ENCODE assay signal across 13 cellular contexts in genomic region chr1:64257233-64257632, GRCh38. TPM values are rescaled to one million over a fixed set of nuclear protein-coding genes. Genes with fewer than 3 reads are reported as not detected.
"Had no signal": no experiment of that assay in that cellular context is flagged by ENCODE, and none has a peak within 500 bp of the region (broad histone marks: within the 10 kb centered on the region; RNA-seq: fewer than 3 reads in every experiment).

No MANE protein-coding gene starts in this region.

RNA-seq across cellular contexts. Expression of gene UBE2U, which starts 53.8 kb away (rescaled TPM):
- total RNA-seq: activated B cell treated with CpG ODN at 0.5 μM for 24 hours; activated CD4-positive, alpha-beta memory T cell treated with anti-CD3 and anti-CD28 coated beads for 36 hours; activated CD4-positive, alpha-beta memory T cell treated with anti-CD3 and anti-CD28 coated beads, Interleukin-2, amount 10 ng/mL, durations not matched to agents 7 days and 5 days; activated CD4-positive, alpha-beta T cell treated with anti-CD3 and anti-CD28 coated beads for 36 hours; activated CD4-positive, alpha-beta T cell treated with anti-CD3 and anti-CD28 coated beads, Interleukin-2, amount 10 ng/mL, durations not matched to agents 24 days and 14 days; activated CD4-positive, alpha-beta T cell treated with anti-CD3 and anti-CD28 coated beads, Interleukin-2, amount 10 ng/mL, durations not matched to agents 7 days and 5 days; activated CD8-positive, alpha-beta memory T cell treated with anti-CD3 and anti-CD28 coated beads for 36 hours; activated CD8-positive, alpha-beta memory T cell treated with anti-CD3 and anti-CD28 coated beads, Interleukin-2, amount 10 ng/mL, durations not matched to agents 7 days and 5 days; activated CD8-positive, alpha-beta T cell treated with anti-CD3 and anti-CD28 coated beads for 36 hours; activated CD8-positive, alpha-beta T cell treated with anti-CD3 and anti-CD28 coated beads, Interleukin-2, amount 10 ng/mL, durations not matched to agents 7 days and 5 days; T-helper 1 cell treated with Interleukin-12 subunit alpha and Interleukin-12 subunit beta and Interleukin-4 antibody, amounts not matched to agents 30 ng/mL and 1 ng/mL, for 36 hours; T-helper 17 cell; T-helper 2 cell treated with Interferon-gamma antibody and Interleukin-4, amounts not matched to agents 100 ng/mL and 5 ng/mL, for 36 hours had no signal
